Comparison of ENCODE assay signal across 27 cellular contexts in genomic region chr17:41796066-41796895, GRCh38. TPM values are rescaled to one million over a fixed set of nuclear protein-coding genes. Genes with fewer than 3 reads are reported as not detected.
DNase-seq lines count a peak whose midpoint lies in the region; TF ChIP-seq lines count a peak whose summit lies in the region.
"Had no signal": no experiment of that assay in that cellular context is flagged by ENCODE, and none has a peak within 500 bp of the region (broad histone marks: within the 10 kb centered on the region; RNA-seq: fewer than 3 reads in every experiment).

No MANE protein-coding gene starts in this region.

- H3K4me3 ChIP-seq in mesenchymal stem cell (ENCODE audit: insufficient read depth in 1 of 2, low read depth in 1 of 2, low read length in 2 of 2) (no peak overlapping the region), endodermal cell (ENCODE audit: low read length) (no peak overlapping the region)
- H3K4me3 ChIP-seq: mucosa of descending colon, pancreas, SK-N-MC, smooth muscle cell, transverse colon had no signal

- peaks cover 22% of the 10 kb centered on the region for H3K4me1 Mint-ChIP-seq in CD14-positive monocyte
- H3K4me1 Mint-ChIP-seq in endodermal cell = peaks cover 32% of the 10 kb centered on the region
- H3K4me1 Mint-ChIP-seq: activated CD4-positive, alpha-beta T cell treated with anti-CD3 and anti-CD28 coated beads for 36 hours had no signal

- TF ChIP-seq CTCF in VCaP (conservative IDR thresholded peaks at IDR 0.05) (no peak), CD14-positive monocyte (IDR thresholded peaks at IDR 0.05) (no peak), endodermal cell (conservative IDR thresholded peaks at IDR 0.05) (no peak)

- H3K4me1 ChIP-seq in mesenchymal stem cell (ENCODE audit: control insufficient read depth, insufficient read depth, low read depth, low read length) = peaks cover 35% of the 10 kb centered on the region
- peaks cover 24% of the 10 kb centered on the region for H3K4me1 ChIP-seq in endodermal cell (ENCODE audit: control insufficient read depth, insufficient read depth, low read length)

- peaks cover 2 to 4% (median 3%) of the 10 kb centered on the region in 3 donors for H3K27me3 Mint-ChIP-seq in CD14-positive monocyte (ENCODE audit: low read depth in 3 of 3)
- peaks cover 5% of the 10 kb centered on the region for H3K27me3 Mint-ChIP-seq in endodermal cell (ENCODE audit: insufficient read depth)
- H3K27me3 Mint-ChIP-seq: activated CD4-positive, alpha-beta T cell treated with anti-CD3 and anti-CD28 coated beads for 36 hours; activated naive CD8-positive, alpha-beta T cell treated with anti-CD3 and anti-CD28 coated beads, Interleukin-2, amount 50 U/mL, for 24 hours; natural killer cell treated with Interleukin-12 subunit alpha and Interleukin-12 subunit beta and Interleukin-15 and Interleukin-18, amount 100 ng/mL, for 72 hours had no signal

- peak overlapping the region; percentile 41 for H2AK5ac ChIP-seq in mesenchymal stem cell (ENCODE audit: low read length, severe bottlenecking)

- H3K79me1 ChIP-seq in mesenchymal stem cell (replicated peaks; ENCODE audit: low read length, poor library complexity, severe bottlenecking) = peaks cover 2% of the 10 kb centered on the region

- H3K27ac Mint-ChIP-seq in CD14-positive monocyte (peak overlapping the region in 3 of 7 donors; percentile 30 to 53 (median 37)), endodermal cell (no peak overlapping the region)
- H3K27ac Mint-ChIP-seq: activated CD4-positive, alpha-beta T cell treated with anti-CD3 and anti-CD28 coated beads for 36 hours; activated naive CD8-positive, alpha-beta T cell treated with anti-CD3 and anti-CD28 coated beads, Interleukin-2, amount 50 U/mL, for 24 hours; natural killer cell treated with Interleukin-12 subunit alpha and Interleukin-12 subunit beta and Interleukin-15 and Interleukin-18, amount 100 ng/mL, for 72 hours had no signal

- peak overlapping the region; percentile 71 for H2BK15ac ChIP-seq in mesenchymal stem cell (ENCODE audit: low read depth, poor library complexity, severe bottlenecking)

- intact Hi-C loops in CD14-positive monocyte (cut with micrococcal nuclease) = no loop called here

- H2AFZ ChIP-seq in mesenchymal stem cell (ENCODE audit: low read depth, low read length) = no peak overlapping the region

- H2BK5ac ChIP-seq in mesenchymal stem cell (ENCODE audit: low read depth, low read length, poor library complexity, severe bottlenecking) = no peak overlapping the region

- H3K9me3 ChIP-seq in mesenchymal stem cell (ENCODE audit: control insufficient read depth, low read length) (no peaks in the 10 kb centered on the region), endodermal cell (ENCODE audit: control insufficient read depth, low read length) (no peaks in the 10 kb centered on the region)
- H3K9me3 ChIP-seq: mucosa of descending colon, pancreas, transverse colon had no signal

- peak overlapping the region; percentile 66 for H2BK120ac ChIP-seq in mesenchymal stem cell (ENCODE audit: low read depth, low read length)

- H2BK12ac ChIP-seq in mesenchymal stem cell (ENCODE audit: low read length in 2 of 2) = peak overlapping the region; percentile 45 to 69

- 96% methylated on average over 10 of the region's 10 CpGs for WGBS in mesenchymal stem cell
- 88 to 95% methylated on average over 7 to 10 of the region's 10 CpGs for WGBS in endodermal cell (ENCODE audit: insufficient coverage in 1 of 2, insufficient read length in 1 of 2), 2 experiments

- peak overlapping the region; percentile 63; the same call in 1 of the 2 replicates for H3K27ac ChIP-seq in VCaP
- no peak overlapping the region for H3K27ac ChIP-seq in mesenchymal stem cell (ENCODE audit: low read length, poor library complexity, severe bottlenecking)
- no peak overlapping the region for H3K27ac ChIP-seq in endodermal cell (ENCODE audit: low read depth, low read length)
- H3K27ac ChIP-seq: pancreas, SK-N-MC, transverse colon had no signal

- no peak overlapping the region for H3K9ac ChIP-seq in mesenchymal stem cell (ENCODE audit: low read length)
- H3K9ac ChIP-seq in endodermal cell (ENCODE audit: extremely low read depth, low read length, poor library complexity, severe bottlenecking) = no peak overlapping the region

- H4K8ac ChIP-seq in mesenchymal stem cell (ENCODE audit: low read length) = peak overlapping the region; percentile 21

- peak overlapping the region in 1 of 2 experiments; percentile 49 for H3K18ac ChIP-seq in mesenchymal stem cell (ENCODE audit: low read depth in 1 of 2, low read length in 2 of 2)

- H3K4me3 Mint-ChIP-seq in CD14-positive monocyte = no peak overlapping the region
- no peak overlapping the region for H3K4me3 Mint-ChIP-seq in endodermal cell
- H3K4me3 Mint-ChIP-seq: activated CD4-positive, alpha-beta T cell treated with anti-CD3 and anti-CD28 coated beads for 36 hours; activated naive CD8-positive, alpha-beta T cell treated with anti-CD3 and anti-CD28 coated beads, Interleukin-2, amount 50 U/mL, for 24 hours; natural killer cell treated with Interleukin-12 subunit alpha and Interleukin-12 subunit beta and Interleukin-15 and Interleukin-18, amount 100 ng/mL, for 72 hours had no signal

- H3K36me3 ChIP-seq in mesenchymal stem cell (ENCODE audit: control insufficient read depth in 1 of 2, insufficient read depth in 2 of 2, low read depth in 1 of 2, low read length in 2 of 2) (no peaks in the 10 kb centered on the region), endodermal cell (ENCODE audit: control insufficient read depth, insufficient read depth, low read length) (no peaks in the 10 kb centered on the region)
- H3K36me3 ChIP-seq: pancreas, transverse colon had no signal

- H3K23ac ChIP-seq in mesenchymal stem cell (ENCODE audit: low read length in 2 of 2) = no peak overlapping the region

- H3K9me3 Mint-ChIP-seq in CD14-positive monocyte (peaks cover 0 to 2% (median 0%) of the 10 kb centered on the region in 7 donors), endodermal cell (no peaks in the 10 kb centered on the region)
- H3K9me3 Mint-ChIP-seq: activated naive CD8-positive, alpha-beta T cell treated with anti-CD3 and anti-CD28 coated beads, Interleukin-2, amount 50 U/mL, for 24 hours; natural killer cell treated with Interleukin-12 subunit alpha and Interleukin-12 subunit beta and Interleukin-15 and Interleukin-18, amount 100 ng/mL, for 72 hours had no signal

- H3K27me3 ChIP-seq in mesenchymal stem cell (ENCODE audit: control insufficient read depth in 1 of 2, insufficient read depth in 1 of 2, low read length in 2 of 2) = no peaks in the 10 kb centered on the region
- H3K27me3 ChIP-seq in endodermal cell (ENCODE audit: control insufficient read depth, insufficient read depth, low read length, poor library complexity, severe bottlenecking) = no peaks in the 10 kb centered on the region
- H3K27me3 ChIP-seq: pancreas, transverse colon had no signal

- H3K4me2 ChIP-seq in mesenchymal stem cell (ENCODE audit: low read length, poor library complexity, severe bottlenecking) = no peak overlapping the region
- H3K4me2 ChIP-seq: smooth muscle cell had no signal

- DNase-seq in CD1c-positive myeloid dendritic cell (ENCODE audit: extremely low spot score) (peak; percentile 47), M059J (ENCODE audit: low read depth) (peak; percentile 22), mesenchymal stem cell (no peak), putamen (ENCODE audit: low spot score) (no peak), CD14-positive monocyte (ENCODE audit: low spot score) (no peak), NAMALWA (ENCODE audit: low spot score) (no peak), endodermal cell (no peak)
- DNase-seq: activated CD4-positive, alpha-beta T cell treated with anti-CD3 and anti-CD28 coated beads for 36 hours; activated gamma-delta T cell treated with Interleukin-2 at 50 U/mL for 16 hours; activated naive CD8-positive, alpha-beta T cell treated with anti-CD3 and anti-CD28 coated beads, Interleukin-2, amount 50 U/mL, for 24 hours; cerebellar nuclear complex; DND-41; Kasumi-1; mucosa of descending colon; NCI-H1105; NCI-H187 treated with DMSO at 0.1 percent for 48 hours; pancreas; stimulated activated CD4-positive, alpha-beta T cell treated with anti-CD3 and anti-CD28 coated beads, Interleukin-2, amount 100 ng/mL, for 24 hours; T-helper 2 cell; transverse colon had no signal

- no peak overlapping the region for H4K91ac ChIP-seq in mesenchymal stem cell (ENCODE audit: low read length)

- H3K14ac ChIP-seq in mesenchymal stem cell (ENCODE audit: low read length in 2 of 2) = no peak overlapping the region

- H3K4ac ChIP-seq in mesenchymal stem cell (ENCODE audit: low read depth in 1 of 2, low read length in 2 of 2) = peak overlapping the region in 1 of 2 experiments; percentile 67

- no peaks in the 10 kb centered on the region for H3K36me3 Mint-ChIP-seq in CD14-positive monocyte
- H3K36me3 Mint-ChIP-seq in endodermal cell (ENCODE audit: low read depth) = no peaks in the 10 kb centered on the region
- H3K36me3 Mint-ChIP-seq: natural killer cell treated with Interleukin-12 subunit alpha and Interleukin-12 subunit beta and Interleukin-15 and Interleukin-18, amount 100 ng/mL, for 72 hours had no signal

RNA-seq across cellular contexts. Expression of gene JUP, which starts 9.8 kb away (rescaled TPM):
- 17.4 and 24.5 TPM in 2 replicates for total RNA-seq in M059J (2014; rRNA removed; shearing (Covaris generic))
- 146 TPM for polyA plus RNA-seq in mesenchymal stem cell (2013, experiment 1 of 2)
- 140 TPM for polyA plus RNA-seq in mesenchymal stem cell (2013, experiment 2 of 2)
- 10 to 100 TPM; 14.0 to 15.4 TPM for polyA plus RNA-seq in CD14-positive monocyte
- 100 to 1,000 TPM; 112 to 167 TPM for total RNA-seq in endodermal cell
- 71.5 TPM for polyA plus RNA-seq in endodermal cell (2013, experiment 1 of 2)
- 69.3 TPM for polyA plus RNA-seq in endodermal cell (2013, experiment 2 of 2)

RNA-seq across cellular contexts. Expression of gene P3H4, which starts 15.5 kb away (rescaled TPM):
- total RNA-seq in M059J (2014; rRNA removed; shearing (Covaris generic)) = 51.6 and 88.8 TPM in 2 replicates
- polyA plus RNA-seq in mesenchymal stem cell (2013, experiment 1 of 2) = 63.6 TPM
- 62.2 TPM for polyA plus RNA-seq in mesenchymal stem cell (2013, experiment 2 of 2)
- under 1 TPM; 0.16 to 0.46 TPM for polyA plus RNA-seq in CD14-positive monocyte
- total RNA-seq in endodermal cell = 10 to 100 TPM; 23.9 to 40.6 TPM
- 32.2 TPM for polyA plus RNA-seq in endodermal cell (2013, experiment 1 of 2)
- 34.7 TPM for polyA plus RNA-seq in endodermal cell (2013, experiment 2 of 2)

RNA-seq across cellular contexts. Expression of gene FKBP10, which starts 16.5 kb away (rescaled TPM):
- total RNA-seq in M059J (2014; rRNA removed; shearing (Covaris generic)) = 128 and 174 TPM in 2 replicates
- polyA plus RNA-seq in mesenchymal stem cell (2013, experiment 1 of 2) = 641 TPM
- 626 TPM for polyA plus RNA-seq in mesenchymal stem cell (2013, experiment 2 of 2)
- polyA plus RNA-seq in CD14-positive monocyte = not detected
- total RNA-seq in endodermal cell = 100 to 1,000 TPM; 179 to 291 TPM
- 230 TPM for polyA plus RNA-seq in endodermal cell (2013, experiment 1 of 2)
- polyA plus RNA-seq in endodermal cell (2013, experiment 2 of 2) = 211 TPM

RNA-seq across cellular contexts. Expression of gene NT5C3B, which starts 39.8 kb away (rescaled TPM):
- total RNA-seq in M059J (2014; rRNA removed; shearing (Covaris generic)) = 54.9 and 56.2 TPM in 2 replicates
- polyA plus RNA-seq in mesenchymal stem cell (2013, experiment 1 of 2) = 50.3 TPM
- 50.3 TPM for polyA plus RNA-seq in mesenchymal stem cell (2013, experiment 2 of 2)
- 10 to 100 TPM; 13.5 to 14.2 TPM for polyA plus RNA-seq in CD14-positive monocyte
- total RNA-seq in endodermal cell = 10 to 100 TPM; 65.2 to 79.5 TPM
- 77.9 TPM for polyA plus RNA-seq in endodermal cell (2013, experiment 1 of 2)
- 72.6 TPM for polyA plus RNA-seq in endodermal cell (2013, experiment 2 of 2)

RNA-seq across cellular contexts. Expression of gene KLHL10, which starts 41.3 kb away (rescaled TPM):
- total RNA-seq in M059J (2014; rRNA removed; shearing (Covaris generic)) = not detected in 2 replicates
- not detected for polyA plus RNA-seq in mesenchymal stem cell (2013, experiment 1 of 2)
- 0.03 TPM for polyA plus RNA-seq in mesenchymal stem cell (2013, experiment 2 of 2)
- not detected for polyA plus RNA-seq in CD14-positive monocyte
- total RNA-seq in endodermal cell = under 1 TPM in 1 of 2 donors, not detected in 1; 0.15 TPM
- polyA plus RNA-seq in endodermal cell (2013, experiment 1 of 2) = not detected
- polyA plus RNA-seq in endodermal cell (2013, experiment 2 of 2) = not detected
- total RNA-seq: endothelial cell of umbilical vein; glomerular endothelial cell; lower leg skin; natural killer cell treated with Interleukin-12 subunit alpha and Interleukin-12 subunit beta and Interleukin-15 and Interleukin-18, amount 100 ng/mL, for 72 hours; pancreas; smooth muscle cell had no signal
- polyA plus RNA-seq: smooth muscle cell had no signal

Comparison
In these comparisons a context has a peak if more than half of its experiments do, and no peak if none do; other contexts are left out.
1. DNase-seq: peak in CD1c-positive myeloid dendritic cell (single experiment) and M059J (single experiment); none in mesenchymal stem cell (single experiment), putamen (single experiment), CD14-positive monocyte (single experiment), NAMALWA (single experiment) and endodermal cell (single experiment).